8 cellular contexts compared by ENCODE assay signal in genomic region chr15:71730277-71731144, GRCh38.
A peak's percentile ranks its signal among the peaks of the same experiment; 100 is the strongest.
DNase-seq lines count a peak whose midpoint lies in the region; ATAC-seq and TF ChIP-seq lines count a peak whose summit lies in the region.

No MANE protein-coding gene starts in this region.

- peak; percentile 56 for TF ChIP-seq RAD21 in neural cell (conservative IDR thresholded peaks at IDR 0.05)

- H3K4me3 ChIP-seq in AG09309 (ENCODE audit: control insufficient read depth, low read depth, low read length) (no peak overlapping the region), GM06990 (replicated peaks; ENCODE audit: low read depth, low read length) (no peak overlapping the region), fibroblast of lung (replicated peaks in 1 of 4; ENCODE audit: control extremely low read depth in 1 of 4, insufficient read depth in 1 of 4, low read depth in 3 of 4, low read length in 4 of 4) (no peak overlapping the region), neural cell (ENCODE audit: low read length) (no peak overlapping the region)

- no peak for ATAC-seq in GM18517 (IDR thresholded peaks at IDR 0.05; ENCODE audit: unreplicated experiment)
- ATAC-seq in HG02610 (IDR thresholded peaks at IDR 0.05; ENCODE audit: unreplicated experiment): no peak

- H4K20me1 ChIP-seq in fibroblast of lung (ENCODE audit: control insufficient read depth, extremely low read depth, insufficient read depth, low read length) (no peaks in the 10 kb centered on the region), neural cell (ENCODE audit: insufficient read depth) (no peaks in the 10 kb centered on the region)

- H3K4me1 ChIP-seq in fibroblast of lung (ENCODE audit: control insufficient read depth, extremely low read depth, insufficient read depth, low read length): no peaks in the 10 kb centered on the region

- H3K27ac ChIP-seq in VCaP: no peak overlapping the region
- no peak overlapping the region for H3K27ac ChIP-seq in fibroblast of lung (ENCODE audit: insufficient read depth, low read length)
- H3K27ac ChIP-seq in neural cell (ENCODE audit: low read length): no peak overlapping the region

- peak; percentile 79 for TF ChIP-seq CTCF in AG09309 (IDR thresholded peaks at IDR 0.05; ENCODE audit: control insufficient read depth, insufficient read depth, low read depth, low read length, missing control alignments)
- peak; percentile 77 for TF ChIP-seq CTCF in GM06990 (IDR thresholded peaks at IDR 0.05; ENCODE audit: insufficient read depth, low read length, poor library complexity, severe bottlenecking)
- TF ChIP-seq CTCF in VCaP (conservative IDR thresholded peaks at IDR 0.05): peak; percentile 90
- TF ChIP-seq CTCF in fibroblast of lung (conservative IDR thresholded peaks at IDR 0.05 in 1 of 2, IDR thresholded peaks at IDR 0.05 in 1 of 2; ENCODE audit: low read depth in 1 of 2, low read length in 2 of 2): peak; percentile 69 to 87
- peak; percentile 68 for TF ChIP-seq CTCF in neural cell (IDR thresholded peaks at IDR 0.05; ENCODE audit: poor library complexity, severe bottlenecking)

- no peaks in the 10 kb centered on the region for H3K9me2 ChIP-seq in neural cell (ENCODE audit: insufficient read depth, low read length)

- TF ChIP-seq EP300 in neural cell (conservative IDR thresholded peaks at IDR 0.05; ENCODE audit: poor library complexity, severe bottlenecking): no peak

- H3K9ac ChIP-seq in fibroblast of lung (ENCODE audit: insufficient read depth, low read length): no peak overlapping the region
- no peak overlapping the region for H3K9ac ChIP-seq in neural cell (ENCODE audit: low read length)

- H2AFZ ChIP-seq in fibroblast of lung (ENCODE audit: low read length) (no peak overlapping the region), neural cell (ENCODE audit: low read depth, low read length) (no peak overlapping the region)

- no peak overlapping the region for H3K4me2 ChIP-seq in fibroblast of lung (ENCODE audit: extremely low read depth, insufficient read depth, low read length)
- no peak overlapping the region for H3K4me2 ChIP-seq in neural cell (ENCODE audit: low read length)

- DNase-seq in AG09309 (ENCODE audit: low read depth) (no peak), GM06990 (ENCODE audit: extremely low read depth, insufficient read length) (no peak), MV-4-11 (lab: John Stamatoyannopoulos, UW) (peak; percentile 17), fibroblast of lung (ENCODE audit: low read depth in 2 of 2) (peak; percentile 60 to 82)

- H3K9me3 ChIP-seq in fibroblast of lung (ENCODE audit: control insufficient read depth, insufficient read depth, low read depth, low read length) (no peaks in the 10 kb centered on the region), neural cell (ENCODE audit: low read length) (no peaks in the 10 kb centered on the region)

- no peaks in the 10 kb centered on the region for H3K36me3 ChIP-seq in GM06990 (ENCODE audit: control insufficient read depth, insufficient read depth, low read length)
- no peaks in the 10 kb centered on the region for H3K36me3 ChIP-seq in fibroblast of lung (ENCODE audit: control insufficient read depth, insufficient read depth, low read length)
- H3K36me3 ChIP-seq in neural cell (ENCODE audit: insufficient read depth, low read length): no peaks in the 10 kb centered on the region

- H3K27me3 ChIP-seq in GM06990 (replicated peaks; ENCODE audit: control insufficient read depth, insufficient read depth, low read length) (no peaks in the 10 kb centered on the region), fibroblast of lung (ENCODE audit: control insufficient read depth, insufficient read depth, low read length) (no peaks in the 10 kb centered on the region), neural cell (ENCODE audit: insufficient read depth, low read depth, low read length) (no peaks in the 10 kb centered on the region)

- no peaks in the 10 kb centered on the region for H3F3A ChIP-seq in neural cell (ENCODE audit: insufficient read depth, low read length, poor library complexity, severe bottlenecking)

- no peaks in the 10 kb centered on the region for H3K79me2 ChIP-seq in fibroblast of lung (ENCODE audit: control insufficient read depth, insufficient read depth, low read length)
- H3K79me2 ChIP-seq in neural cell (replicated peaks; ENCODE audit: insufficient read depth, low read length): no peaks in the 10 kb centered on the region

TF ChIP-seq in neural cell, 6 proteins besides CTCF, POLR2A, EP300 and RAD21:
- TF ChIP-seq POLR2AphosphoS5 (IDR thresholded peaks at IDR 0.05) (no peak), SMC3 (conservative IDR thresholded peaks at IDR 0.05; ENCODE audit: poor library complexity) (peak; percentile 72)

Comparison
In these comparisons a context has a peak if more than half of its experiments do, and no peak if none do; other contexts are left out.
1. DNase-seq: peak in MV-4-11 (single experiment) and fibroblast of lung (2 of 2); none in AG09309 (single experiment) and GM06990 (single experiment).
2. Peak in every context shown above with its lines, with median percentiles within 50 percentile points of each other: CTCF ChIP-seq.